ENCODE assay signal across 23 cellular contexts in the genomic region with DNA sequence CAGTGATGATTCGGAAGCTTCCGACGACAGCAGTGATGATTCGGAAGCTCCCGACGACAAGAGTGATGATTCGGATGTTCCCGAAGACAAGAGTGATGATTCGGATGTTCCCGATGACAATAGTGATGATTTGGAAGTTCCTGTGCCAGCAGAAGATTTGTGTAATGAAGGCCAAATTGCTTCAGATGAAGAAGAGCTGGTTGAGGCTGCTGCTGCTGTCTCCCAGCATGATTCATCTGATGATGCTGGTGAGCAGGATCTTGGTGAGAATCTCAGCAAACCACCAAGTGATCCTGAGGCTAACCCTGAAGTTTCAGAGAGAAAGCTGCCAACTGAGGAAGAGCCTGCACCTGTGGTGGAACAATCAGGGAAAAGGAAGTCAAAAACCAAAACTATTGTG. TPM values are rescaled to one million over a fixed set of nuclear protein-coding genes. Genes with fewer than 3 reads are reported as not detected.
DNase-seq lines count a peak whose midpoint lies in the region; TF ChIP-seq lines count a peak whose summit lies in the region.
"Had no signal": no experiment of that assay in that cellular context is flagged by ENCODE, and none has a peak within 500 bp of the region (broad histone marks: within the 10 kb centered on the region; RNA-seq: fewer than 3 reads in every experiment).

No MANE protein-coding gene starts in this region.

- H3K36me3 Mint-ChIP-seq in activated T-cell treated with anti-CD3 and anti-CD28 coated beads, Interleukin-2, amount 50 U/mL, for 24 hours (ENCODE audit: low read depth) = peaks cover 89% of the 10 kb centered on the region
- H3K36me3 Mint-ChIP-seq in chondrocyte (ENCODE audit: low read depth) = peaks cover 45% of the 10 kb centered on the region

- no peaks in the 10 kb centered on the region for H3K9me3 ChIP-seq in effector memory CD4-positive, alpha-beta T cell (ENCODE audit: control insufficient read depth, low read length)
- H3K9me3 ChIP-seq: HAP-1, sigmoid colon had no signal

- DNase-seq in activated T-cell treated with anti-CD3 and anti-CD28 coated beads, Interleukin-2, amount 50 U/mL, for 24 hours = peak; percentile 3
- DNase-seq in activated T-cell treated with anti-CD3 and anti-CD28 coated beads for 4 hours = no peak
- peak; percentile 30 for DNase-seq in RKO (ENCODE audit: low spot score)
- DNase-seq in chondrocyte (ENCODE audit: low spot score) = no peak
- peak; percentile 20 for DNase-seq in posterior vena cava (ENCODE audit: low spot score)
- no peak for DNase-seq in NAMALWA (ENCODE audit: low spot score)
- no peak for DNase-seq in SIG-M5 (lab: John Stamatoyannopoulos, UW)
- DNase-seq in effector memory CD4-positive, alpha-beta T cell = no peak
- DNase-seq: activated CD4-positive, alpha-beta T cell treated with anti-CD3 and anti-CD28 coated beads, Interleukin-2, amount 50 U/mL, for 48 hours; amygdala; cerebellar nuclear complex; GDM1; islet precursor cell; naive B cell; NCI-H1436; NCI-H526; sigmoid colon; stimulated activated CD4-positive, alpha-beta T cell treated with anti-CD3 and anti-CD28 coated beads, Interleukin-2, amount 100 ng/mL, for 24 hours had no signal

- H3K27me3 Mint-ChIP-seq in activated T-cell treated with anti-CD3 and anti-CD28 coated beads, Interleukin-2, amount 50 U/mL, for 24 hours = peaks cover 17% of the 10 kb centered on the region
- H3K27me3 Mint-ChIP-seq in chondrocyte (ENCODE audit: low read depth) = no peaks in the 10 kb centered on the region

- H3K27me3 ChIP-seq in effector memory CD4-positive, alpha-beta T cell (replicated peaks; ENCODE audit: control insufficient read depth, insufficient read depth, low read length, poor library complexity, severe bottlenecking) = no peaks in the 10 kb centered on the region
- H3K27me3 ChIP-seq: hepatocyte had no signal

- no peak overlapping the region for H3K4me3 ChIP-seq in effector memory CD4-positive, alpha-beta T cell (ENCODE audit: insufficient read depth, low read depth, low read length, poor library complexity, severe bottlenecking)
- H3K4me3 ChIP-seq: BLaER1 treated with 17β-estradiol and CSF1 and Interleukin-3, amounts not matched to agents 10 nM and 100 nM; HAP-1; hepatocyte; lung; sigmoid colon had no signal

- no peak overlapping the region for H3K4me3 Mint-ChIP-seq in activated T-cell treated with anti-CD3 and anti-CD28 coated beads, Interleukin-2, amount 50 U/mL, for 24 hours
- no peak overlapping the region for H3K4me3 Mint-ChIP-seq in chondrocyte (ENCODE audit: unreplicated experiment)

- TF ChIP-seq CTCF in chondrocyte (IDR thresholded peaks at IDR 0.05) = no peak

- no peak overlapping the region for H3K27ac ChIP-seq in effector memory CD4-positive, alpha-beta T cell (ENCODE audit: insufficient read depth, low read length, poor library complexity, severe bottlenecking)
- H3K27ac ChIP-seq: BLaER1 treated with 17β-estradiol and CSF1 and Interleukin-3, amounts not matched to agents 10 nM and 100 nM; hepatocyte; sigmoid colon had no signal

- H3K4me1 ChIP-seq in effector memory CD4-positive, alpha-beta T cell (ENCODE audit: control insufficient read depth, insufficient read depth, low read length, poor library complexity, severe bottlenecking) = peaks cover 21% of the 10 kb centered on the region
- H3K4me1 ChIP-seq: sigmoid colon had no signal

- peaks cover 6% of the 10 kb centered on the region for H3K9me3 Mint-ChIP-seq in activated T-cell treated with anti-CD3 and anti-CD28 coated beads, Interleukin-2, amount 50 U/mL, for 24 hours
- peaks cover 31% of the 10 kb centered on the region for H3K9me3 Mint-ChIP-seq in chondrocyte (ENCODE audit: low read depth)

- H3K4me1 Mint-ChIP-seq in activated T-cell treated with anti-CD3 and anti-CD28 coated beads, Interleukin-2, amount 50 U/mL, for 24 hours (ENCODE audit: low read depth) = peaks cover 66% of the 10 kb centered on the region
- H3K4me1 Mint-ChIP-seq in chondrocyte (ENCODE audit: low read depth) = peaks cover 4% of the 10 kb centered on the region

- intact Hi-C loops in posterior vena cava (cut with DNase I) = no loop called here

- H3K36me3 ChIP-seq in effector memory CD4-positive, alpha-beta T cell (ENCODE audit: control insufficient read depth, insufficient read depth, low read length) = peaks cover 20% of the 10 kb centered on the region

- H3K27ac Mint-ChIP-seq in activated T-cell treated with anti-CD3 and anti-CD28 coated beads, Interleukin-2, amount 50 U/mL, for 24 hours = peak overlapping the region; percentile 89
- peak overlapping the region; percentile 9 for H3K27ac Mint-ChIP-seq in chondrocyte (ENCODE audit: unreplicated experiment)

RNA-seq across cellular contexts. Expression of a gene that starts 14.2 kb away (rescaled TPM):
- total RNA-seq in chondrocyte = not detected in 3 replicates
- under 1 TPM; 0.14 to 0.32 TPM for total RNA-seq in posterior vena cava
- total RNA-seq: hepatocyte, sigmoid colon, urinary bladder had no signal

RNA-seq across cellular contexts. Expression of a gene that starts 25.9 kb away (rescaled TPM):
- total RNA-seq in chondrocyte (3.1 to 4.2 TPM (median 3.2 TPM) in 3 replicates), posterior vena cava (1 to 10 TPM; 1.3 to 1.8 TPM)

Comparison
In these comparisons a context has a peak if more than half of its experiments do, and no peak if none do; other contexts are left out.
1. DNase-seq: peak in activated T-cell treated with anti-CD3 and anti-CD28 coated beads, Interleukin-2, amount 50 U/mL, for 24 hours (single experiment), RKO (single experiment) and posterior vena cava (single experiment); none in activated T-cell treated with anti-CD3 and anti-CD28 coated beads for 4 hours (single experiment), chondrocyte (single experiment), NAMALWA (single experiment), SIG-M5 (single experiment) and effector memory CD4-positive, alpha-beta T cell (0 of 3).